ENCODE assay signal across 26 cellular contexts in genomic region chr22:32248276-32248675, GRCh38. TPM values are rescaled to one million over a fixed set of nuclear protein-coding genes. Genes with fewer than 3 reads are reported as not detected.
"Had no signal": no experiment of that assay in that cellular context is flagged by ENCODE, and none has a peak within 500 bp of the region (broad histone marks: within the 10 kb centered on the region; RNA-seq: fewer than 3 reads in every experiment).

No MANE protein-coding gene starts in this region.

- H3K27ac Mint-ChIP-seq: memory B cell had no signal

- DNase-seq: dorsolateral prefrontal cortex; effector CD4-positive, alpha-beta T cell; effector memory CD4-positive, alpha-beta T cell; erythroblast; esophagus squamous epithelium; foreskin fibroblast; foreskin melanocyte; gastrocnemius medialis; glutamatergic neuron; head of caudate nucleus; heart right ventricle; hippocampal formation; left cardiac atrium; left lung; left ventricle myocardium superior; mammary epithelial cell; mesendoderm; midbrain; naive thymus-derived CD4-positive, alpha-beta T cell had no signal

- H3K4me1 Mint-ChIP-seq: memory B cell; naive thymus-derived CD4-positive, alpha-beta T cell had no signal

- H3K36me3 Mint-ChIP-seq: memory B cell; naive thymus-derived CD4-positive, alpha-beta T cell had no signal

- H3K4me3 Mint-ChIP-seq: memory B cell; naive thymus-derived CD4-positive, alpha-beta T cell had no signal

RNA-seq across cellular contexts. Expression of gene SLC5A4, which starts 6.9 kb away (rescaled TPM):
- total RNA-seq: left ventricle myocardium superior; lower leg skin; mammary epithelial cell; mononuclear cell; naive thymus-derived CD4-positive, alpha-beta T cell had no signal

RNA-seq across cellular contexts. Expression of gene RFPL2, which starts 43.4 kb away (rescaled TPM):
- total RNA-seq: esophagus mucosa, esophagus squamous epithelium, gastrocnemius medialis, glomerular endothelial cell, heart right ventricle, kidney epithelial cell, left lung, left ventricle myocardium superior, lower lobe of right lung, mammary epithelial cell had no signal
